ENCODE assay signal across 21 cellular contexts in genomic region chr7:45617166-45617565, GRCh38.
"Had no signal": no experiment of that assay in that cellular context is flagged by ENCODE, and none has a peak within 500 bp of the region (broad histone marks: within the 10 kb centered on the region; RNA-seq: fewer than 3 reads in every experiment).

No MANE protein-coding gene starts in this region.

- H3K36me3 Mint-ChIP-seq: T-cell had no signal

- H3K27ac Mint-ChIP-seq: memory B cell, natural killer cell, progenitor cell of endocrine pancreas, T-cell had no signal

- H3K4me3 ChIP-seq: heart left ventricle, left ventricle myocardium inferior, right atrium auricular region, skin epidermis, upper lobe of right lung had no signal

- ATAC-seq: heart left ventricle, natural killer cell, T-cell, upper lobe of right lung had no signal

- H3K27ac ChIP-seq: epithelial cell of prostate, heart left ventricle, left ventricle myocardium inferior, right atrium auricular region, skin epidermis, upper lobe of right lung had no signal

- H3K4me3 Mint-ChIP-seq: memory B cell, natural killer cell, T-cell had no signal

- H3K4me1 Mint-ChIP-seq: memory B cell, natural killer cell, T-cell had no signal

- H3K27me3 Mint-ChIP-seq: memory B cell, progenitor cell of endocrine pancreas, T-cell had no signal

- H3K4me1 ChIP-seq: heart left ventricle, left ventricle myocardium inferior, right atrium auricular region, upper lobe of right lung had no signal

- DNase-seq: activated CD4-positive, CD25-positive, alpha-beta regulatory T cell treated with anti-CD3 and anti-CD28 coated beads, Interleukin-2, amount 50 U/mL, for 72 hours; activated naive CD4-positive, alpha-beta T cell treated with Interleukin-2 at 50 U/mL for 16 hours; activated T-cell treated with anti-CD3 and anti-CD28 coated beads for 4 hours; anterior cingulate cortex; cerebellar nuclear complex; effector memory CD4-positive, alpha-beta T cell; heart left ventricle; left ventricle myocardium inferior; natural killer cell; nucleus accumbens; stimulated activated CD4-positive, alpha-beta T cell treated with anti-CD3 and anti-CD28 coated beads, Interleukin-4, amount 100 ng/mL, for 4 hours; stimulated activated CD8-positive, alpha-beta memory T cell treated with anti-CD3 and anti-CD28 coated beads, Interleukin-4, amount 100 ng/mL, for 48 hours; stimulated activated naive CD4-positive, alpha-beta T cell treated with Interleukin-2 at 50 U/mL for 16 hours; T-cell; T-helper 9 cell; upper lobe of right lung had no signal

- H3K36me3 ChIP-seq: right atrium auricular region, upper lobe of right lung had no signal

- H3K27me3 ChIP-seq: heart left ventricle, right atrium auricular region, upper lobe of right lung had no signal
